1 cellular context compared by ENCODE assay signal in genomic region chr11:111913031-111913861, GRCh38.
A peak's percentile ranks its signal among the peaks of the same experiment; 100 is the strongest.
TF ChIP-seq lines count a peak whose summit lies in the region.

No MANE protein-coding gene starts in this region.

TF ChIP-seq in HepG2, 621 proteins besides CTCF, POLR2A, EP300 and RAD21:
- peak; percentile 43; the same call in 1 of the 2 replicates for TF ChIP-seq ZNF687 (CRISPR knock-in tag; IDR thresholded peaks at IDR 0.05)
- TF ChIP-seq ZNF580 (CRISPR knock-in tag; IDR thresholded peaks at IDR 0.05; ENCODE audit: borderline replicate concordance, low read depth) = no peak
- no peak for TF ChIP-seq SIN3A (IDR thresholded peaks at IDR 0.05; ENCODE audit: borderline replicate concordance, low read depth, low read length)
- no peak for TF ChIP-seq ESRRA (CRISPR knock-in tag; IDR thresholded peaks at IDR 0.05; ENCODE audit: low read depth)
- TF ChIP-seq ZBTB4 (CRISPR knock-in tag; IDR thresholded peaks at IDR 0.05; ENCODE audit: borderline replicate concordance) = no peak
- TF ChIP-seq ETV6 (CRISPR knock-in tag; conservative IDR thresholded peaks at IDR 0.05) = no peak
- no peak for TF ChIP-seq ZNF724P (CRISPR knock-in tag; IDR thresholded peaks at IDR 0.05; ENCODE audit: borderline replicate concordance)
- no peak for TF ChIP-seq SPEN (CRISPR knock-in tag; IDR thresholded peaks at IDR 0.05; ENCODE audit: low read depth)
- no peak for TF ChIP-seq SOX13 (IDR thresholded peaks at IDR 0.05)
- TF ChIP-seq SOX13 (CRISPR knock-in tag; conservative IDR thresholded peaks at IDR 0.05 in 1 of 2, IDR thresholded peaks at IDR 0.05 in 1 of 2) = no peak
- TF ChIP-seq TEAD3 (CRISPR knock-in tag; optimal IDR thresholded peaks at IDR 0.05; ENCODE audit: borderline replicate concordance) = peak; percentile 7
- no peak for TF ChIP-seq PATZ1 (CRISPR knock-in tag; IDR thresholded peaks at IDR 0.05)
- no peak for TF ChIP-seq CREB1 (IDR thresholded peaks at IDR 0.05)
- TF ChIP-seq CREB1 (CRISPR knock-in tag; IDR thresholded peaks at IDR 0.05) = 0 out of 2 replicates have a peak, but pooled peaks have one; percentile 20
- no peak for TF ChIP-seq ZNF572 (CRISPR knock-in tag; IDR thresholded peaks at IDR 0.05)
- no peak for TF ChIP-seq ZNF891 (CRISPR knock-in tag; IDR thresholded peaks at IDR 0.05)
- no peak for TF ChIP-seq ELF4 (CRISPR knock-in tag; IDR thresholded peaks at IDR 0.05; ENCODE audit: borderline replicate concordance)
- no peak for TF ChIP-seq ZFP62 (CRISPR knock-in tag; IDR thresholded peaks at IDR 0.05)
- no peak for TF ChIP-seq ZNF256 (CRISPR knock-in tag; conservative IDR thresholded peaks at IDR 0.05)
- TF ChIP-seq SMC3 (IDR thresholded peaks at IDR 0.05; ENCODE audit: low read length) = no peak
